ENCODE assay signal across 18 cellular contexts in genomic region chr3:11385329-11385728, GRCh38.
DNase-seq lines count a peak whose midpoint lies in the region; ATAC-seq, FAIRE-seq and TF ChIP-seq lines count a peak whose summit lies in the region.
"Had no signal": no experiment of that assay in that cellular context is flagged by ENCODE, and none has a peak within 500 bp of the region (broad histone marks: within the 10 kb centered on the region; RNA-seq: fewer than 3 reads in every experiment).

No MANE protein-coding gene starts in this region.

- no peaks in the 10 kb centered on the region for H3K9me3 ChIP-seq in astrocyte (ENCODE audit: insufficient read depth, low read depth, low read length)
- no peaks in the 10 kb centered on the region for H3K9me3 ChIP-seq in gastroesophageal sphincter
- no peaks in the 10 kb centered on the region for H3K9me3 ChIP-seq in tibial artery
- H3K9me3 ChIP-seq: mucosa of descending colon, pancreas, thyroid gland had no signal

- no peak for TF ChIP-seq EP300 in gastroesophageal sphincter (IDR thresholded peaks at IDR 0.05)

- no peaks in the 10 kb centered on the region for H3K79me2 ChIP-seq in astrocyte (ENCODE audit: insufficient read depth, low read length)

- intact Hi-C loops in tibial artery (cut with DNase I; ENCODE audit: low total_unique reads): no loop called here

- peak overlapping the region; percentile 56 for H3K27ac ChIP-seq in astrocyte (ENCODE audit: low read depth, low read length)
- peak overlapping the region in 2 of 4 donors; percentile 37 to 56 for H3K27ac ChIP-seq in gastroesophageal sphincter
- peak overlapping the region; percentile 31 to 40 for H3K27ac ChIP-seq in tibial artery
- H3K27ac ChIP-seq: thyroid gland had no signal

- no peak overlapping the region for H3K4me3 ChIP-seq in astrocyte (ENCODE audit: insufficient read depth, low read depth, low read length)
- no peak overlapping the region for H3K4me3 ChIP-seq in gastroesophageal sphincter
- no peak overlapping the region for H3K4me3 ChIP-seq in tibial artery
- H3K4me3 ChIP-seq: mucosa of descending colon, pancreas, skin epidermis, thyroid gland had no signal

- no peaks in the 10 kb centered on the region for H3K9me3 Mint-ChIP-seq in astrocyte (ENCODE audit: unreplicated experiment)
- H3K9me3 Mint-ChIP-seq: activated CD4-positive, alpha-beta memory T cell treated with anti-CD3 and anti-CD28 coated beads for 36 hours; activated naive CD8-positive, alpha-beta T cell treated with anti-CD3 and anti-CD28 coated beads, Interleukin-2, amount 10 ng/mL, durations not matched to agents 7 days and 5 days; activated T-cell treated with anti-CD3 and anti-CD28 coated beads, Interleukin-2, amount 50 U/mL, for 72 hours had no signal

- WGBS in gastroesophageal sphincter (ENCODE audit: low coverage in 1 of 2), 2 donors: 60 to 82% methylated on average over 1 of the region's 1 CpG

- no peak for TF ChIP-seq POLR2A in gastroesophageal sphincter (IDR thresholded peaks at IDR 0.05)

- H3K27me3 ChIP-seq in astrocyte (ENCODE audit: insufficient read depth, low read length) (no peaks in the 10 kb centered on the region), gastroesophageal sphincter (no peaks in the 10 kb centered on the region), tibial artery (no peaks in the 10 kb centered on the region)
- H3K27me3 ChIP-seq: pancreas, thyroid gland had no signal

- H2AFZ ChIP-seq in astrocyte (ENCODE audit: low read depth, low read length): no peak overlapping the region

- H3K36me3 ChIP-seq in astrocyte (ENCODE audit: insufficient read depth, low read length) (no peaks in the 10 kb centered on the region), gastroesophageal sphincter (no peaks in the 10 kb centered on the region), tibial artery (no peaks in the 10 kb centered on the region)
- H3K36me3 ChIP-seq: pancreas, thyroid gland had no signal

- H3K4me3 Mint-ChIP-seq in astrocyte (ENCODE audit: unreplicated experiment): no peak overlapping the region
- H3K4me3 Mint-ChIP-seq: activated CD4-positive, alpha-beta memory T cell treated with anti-CD3 and anti-CD28 coated beads for 36 hours; activated naive CD8-positive, alpha-beta T cell treated with anti-CD3 and anti-CD28 coated beads, Interleukin-2, amount 10 ng/mL, durations not matched to agents 7 days and 5 days; activated T-cell treated with anti-CD3 and anti-CD28 coated beads, Interleukin-2, amount 50 U/mL, for 72 hours had no signal

- H3K9ac ChIP-seq in astrocyte (ENCODE audit: low read length): peak overlapping the region; percentile 41

- H3K4me1 Mint-ChIP-seq in astrocyte (ENCODE audit: low read depth, unreplicated experiment): peaks cover 31% of the 10 kb centered on the region
- H3K4me1 Mint-ChIP-seq: activated naive CD8-positive, alpha-beta T cell treated with anti-CD3 and anti-CD28 coated beads, Interleukin-2, amount 10 ng/mL, durations not matched to agents 7 days and 5 days had no signal

- TF ChIP-seq CTCF in astrocyte (IDR thresholded peaks at IDR 0.05; ENCODE audit: insufficient read depth, low read depth, low read length) (no peak), gastroesophageal sphincter (IDR thresholded peaks at IDR 0.05) (no peak), tibial artery (IDR thresholded peaks at IDR 0.05) (no peak)

- H3K4me2 ChIP-seq in astrocyte (ENCODE audit: low read length): peak overlapping the region; percentile 53

- H3K36me3 Mint-ChIP-seq in astrocyte (ENCODE audit: low read depth, unreplicated experiment): peaks cover 3% of the 10 kb centered on the region

- H3K27me3 Mint-ChIP-seq in astrocyte (ENCODE audit: low read depth, unreplicated experiment): no peaks in the 10 kb centered on the region
- H3K27me3 Mint-ChIP-seq: activated CD4-positive, alpha-beta memory T cell treated with anti-CD3 and anti-CD28 coated beads for 36 hours; activated naive CD8-positive, alpha-beta T cell treated with anti-CD3 and anti-CD28 coated beads, Interleukin-2, amount 10 ng/mL, durations not matched to agents 7 days and 5 days had no signal

- FAIRE-seq in astrocyte (lab: Jason Lieb, UNC): no peak
- FAIRE-seq: GM12892, pancreas had no signal

- peaks cover 15% of the 10 kb centered on the region for H3K4me1 ChIP-seq in astrocyte (ENCODE audit: insufficient read depth, low read length)
- H3K4me1 ChIP-seq in gastroesophageal sphincter: peaks cover 5 to 29% (median 7%) of the 10 kb centered on the region in 3 donors
- peaks cover 0 to 29% (median 17%) of the 10 kb centered on the region in 4 donors for H3K4me1 ChIP-seq in tibial artery

- peak overlapping the region; percentile 15 for H3K27ac Mint-ChIP-seq in astrocyte (ENCODE audit: unreplicated experiment)
- H3K27ac Mint-ChIP-seq: activated CD4-positive, alpha-beta memory T cell treated with anti-CD3 and anti-CD28 coated beads for 36 hours; activated naive CD8-positive, alpha-beta T cell treated with anti-CD3 and anti-CD28 coated beads, Interleukin-2, amount 10 ng/mL, durations not matched to agents 7 days and 5 days; activated T-cell treated with anti-CD3 and anti-CD28 coated beads, Interleukin-2, amount 50 U/mL, for 72 hours had no signal

- peak; percentile 31 for ATAC-seq in gastroesophageal sphincter
- no peak for ATAC-seq in activated CD4-positive, CD25-positive, alpha-beta regulatory T cell treated with anti-CD3 and anti-CD28 coated beads, Interleukin-2, amount 50 U/mL, for 24 hours
- no peak for ATAC-seq in GM19023 (IDR thresholded peaks at IDR 0.05; ENCODE audit: unreplicated experiment)
- ATAC-seq: activated T-cell treated with anti-CD3 and anti-CD28 coated beads, Interleukin-2, amount 50 U/mL, for 72 hours had no signal

- no peaks in the 10 kb centered on the region for H4K20me1 ChIP-seq in astrocyte (ENCODE audit: insufficient read depth, low read length)

- DNase-seq in NCI-H226 (peak; percentile 20), astrocyte (ENCODE audit: low read depth) (peak; percentile 34), tibial artery (no peak), T-helper 1 cell (no peak)
- DNase-seq: activated CD4-positive, alpha-beta memory T cell treated with anti-CD3 and anti-CD28 coated beads for 36 hours; activated naive CD8-positive, alpha-beta T cell treated with anti-CD3 and anti-CD28 coated beads, Interleukin-2, amount 10 ng/mL, durations not matched to agents 7 days and 5 days; activated T-cell treated with anti-CD3 and anti-CD28 coated beads, Interleukin-2, amount 50 U/mL, for 72 hours; cerebellar nuclear complex; mucosa of descending colon; NCI-H1105 treated with DMSO at 0.1 percent for 48 hours; NCI-H446; thyroid gland had no signal

Comparison
In these comparisons a context has a peak if more than half of its experiments do, and no peak if none do; other contexts are left out.
1. DNase-seq: peak in NCI-H226 (single experiment) and astrocyte (single experiment); none in tibial artery (0 of 2) and T-helper 1 cell (0 of 5).